Comparison of ENCODE assay signal across 17 cellular contexts in genomic region chr1:167360120-167360519, GRCh38.
"Had no signal": no experiment of that assay in that cellular context is flagged by ENCODE, and none has a peak within 500 bp of the region (broad histone marks: within the 10 kb centered on the region; RNA-seq: fewer than 3 reads in every experiment).

No MANE protein-coding gene starts in this region.

- H3K27me3 Mint-ChIP-seq: activated CD4-positive, alpha-beta T cell treated with anti-CD3 and anti-CD28 coated beads for 36 hours; activated CD8-positive, alpha-beta T cell treated with anti-CD3 and anti-CD28 coated beads for 36 hours; activated naive CD8-positive, alpha-beta T cell treated with anti-CD3 and anti-CD28 coated beads, Interleukin-2, amount 50 U/mL, for 24 hours; progenitor cell of endocrine pancreas had no signal

- H3K36me3 Mint-ChIP-seq: natural killer cell had no signal

- ATAC-seq: activated CD4-positive, alpha-beta T cell treated with anti-CD3 and anti-CD28 coated beads for 36 hours; activated CD8-positive, alpha-beta T cell treated with anti-CD3 and anti-CD28 coated beads for 36 hours; activated naive CD8-positive, alpha-beta T cell treated with anti-CD3 and anti-CD28 coated beads, Interleukin-2, amount 50 U/mL, for 24 hours; esophagus mucosa; left lobe of liver; natural killer cell; right cardiac atrium had no signal

- DNase-seq: activated CD4-positive, alpha-beta T cell treated with anti-CD3 and anti-CD28 coated beads for 36 hours; activated CD8-positive, alpha-beta memory T cell treated with anti-CD3 and anti-CD28 coated beads, Interleukin-2, amount 50 U/mL, for 4 hours; activated CD8-positive, alpha-beta T cell treated with anti-CD3 and anti-CD28 coated beads for 36 hours; activated naive CD8-positive, alpha-beta T cell treated with anti-CD3 and anti-CD28 coated beads, Interleukin-2, amount 50 U/mL, for 24 hours; endodermal cell; foreskin melanocyte; head of caudate nucleus; mammary epithelial cell; natural killer cell; nucleus accumbens; right cardiac atrium; small intestine had no signal

- H3K9me3 Mint-ChIP-seq: natural killer cell; T-helper 2 cell treated with Interferon-gamma antibody and Interleukin-4, amounts not matched to agents 5 μg/mL and 100 μg/mL, for 36 hours had no signal

- H3K4me3 Mint-ChIP-seq: activated CD4-positive, alpha-beta T cell treated with anti-CD3 and anti-CD28 coated beads for 36 hours; activated CD8-positive, alpha-beta T cell treated with anti-CD3 and anti-CD28 coated beads for 36 hours; activated naive CD8-positive, alpha-beta T cell treated with anti-CD3 and anti-CD28 coated beads, Interleukin-2, amount 50 U/mL, for 24 hours; brain; endodermal cell; natural killer cell; T-helper 2 cell treated with Interferon-gamma antibody and Interleukin-4, amounts not matched to agents 5 μg/mL and 100 μg/mL, for 36 hours had no signal

- H3K4me1 Mint-ChIP-seq: activated naive CD8-positive, alpha-beta T cell treated with anti-CD3 and anti-CD28 coated beads, Interleukin-2, amount 50 U/mL, for 24 hours had no signal

- H3K27ac Mint-ChIP-seq: activated CD4-positive, alpha-beta T cell treated with anti-CD3 and anti-CD28 coated beads for 36 hours; activated CD8-positive, alpha-beta T cell treated with anti-CD3 and anti-CD28 coated beads for 36 hours; activated naive CD8-positive, alpha-beta T cell treated with anti-CD3 and anti-CD28 coated beads, Interleukin-2, amount 50 U/mL, for 24 hours; endodermal cell; natural killer cell; progenitor cell of endocrine pancreas; T-helper 2 cell treated with Interferon-gamma antibody and Interleukin-4, amounts not matched to agents 5 μg/mL and 100 μg/mL, for 36 hours had no signal
